In the genomic region with DNA sequence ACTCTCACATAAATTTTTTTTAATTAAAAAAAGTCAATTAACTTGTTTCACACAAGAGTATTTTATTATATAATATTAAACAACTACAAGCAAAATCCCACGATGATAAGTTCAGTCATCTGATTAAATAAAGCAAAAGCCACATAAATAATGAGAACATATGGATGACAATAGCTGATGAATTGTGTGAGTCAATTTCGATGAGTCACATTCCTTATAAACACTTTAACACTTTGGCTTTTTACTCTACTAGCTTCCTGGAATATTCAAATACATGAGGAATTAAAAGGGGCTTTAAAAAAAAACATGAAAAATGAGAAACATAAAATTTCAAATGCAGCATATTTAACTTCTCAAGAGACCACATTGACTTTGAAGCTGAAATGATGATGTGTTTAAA, we compare ENCODE assay signal across 15 cellular contexts.
DNase-seq lines count a peak whose midpoint lies in the region; ATAC-seq and TF ChIP-seq lines count a peak whose summit lies in the region.
"Had no signal": no experiment of that assay in that cellular context is flagged by ENCODE, and none has a peak within 500 bp of the region (broad histone marks: within the 10 kb centered on the region; RNA-seq: fewer than 3 reads in every experiment).

No MANE protein-coding gene starts in this region.

- H3K27ac ChIP-seq in BLaER1 treated with 17β-estradiol and CSF1 and Interleukin-3, amounts not matched to agents 10 nM and 100 nM = peak overlapping the region in 8 of 11 experiments; percentile 14 to 79 (median 44); a peak in 12 of 22 replicates
- peak overlapping the region; percentile 36 for H3K27ac ChIP-seq in HUES48 (ENCODE audit: low read depth, low read length)
- peak overlapping the region; percentile 98 for H3K27ac ChIP-seq in brain microvascular endothelial cell

- no peak overlapping the region for H3K4me3 ChIP-seq in BLaER1 treated with 17β-estradiol and CSF1 and Interleukin-3, amounts not matched to agents 10 nM and 100 nM
- H3K4me3 ChIP-seq in HUES48 (ENCODE audit: low read depth, low read length) (no peak overlapping the region), brain microvascular endothelial cell (ENCODE audit: low read depth, low read length) (no peak overlapping the region)

- TF ChIP-seq CTCF in brain microvascular endothelial cell (IDR thresholded peaks at IDR 0.05; ENCODE audit: low read depth, low read length, missing control alignments) = no peak
- no peak for TF ChIP-seq CTCF in omental fat pad (IDR thresholded peaks at IDR 0.05)

- 0 out of 22 replicates have a peak overlapping the region, but pooled peaks of 2 of the 11 experiments have one; percentile 5 to 57 for H3K9ac ChIP-seq in BLaER1 treated with 17β-estradiol and CSF1 and Interleukin-3, amounts not matched to agents 10 nM and 100 nM
- H3K9ac ChIP-seq in HUES48 (ENCODE audit: low read depth, low read length) = no peak overlapping the region
- H3K9ac ChIP-seq: SK-N-SH had no signal

- H3K9me3 ChIP-seq in BLaER1 treated with 17β-estradiol and CSF1 and Interleukin-3, amounts not matched to agents 10 nM and 100 nM (replicated peaks in 1 of 11) = peaks cover 0 to 13% (median 12%) of the 10 kb centered on the region in 11 experiments; a peak in 20 of 22 replicates
- peaks cover 9% of the 10 kb centered on the region; the same call in 1 of the 2 replicates for H3K9me3 ChIP-seq in HUES48 (ENCODE audit: control insufficient read depth, insufficient read depth, low read length)
- H3K9me3 ChIP-seq: SK-N-SH had no signal

- H3K36me3 ChIP-seq in BLaER1 treated with 17β-estradiol and CSF1 and Interleukin-3, amounts not matched to agents 10 nM and 100 nM = peaks cover 32 to 95% (median 68%) of the 10 kb centered on the region in 11 experiments
- H3K36me3 ChIP-seq in HUES48 (ENCODE audit: control insufficient read depth, insufficient read depth, low read length) (peaks cover 39% of the 10 kb centered on the region), brain microvascular endothelial cell (replicated peaks) (peaks cover 4% of the 10 kb centered on the region)

- no peaks in the 10 kb centered on the region for H3K36me3 Mint-ChIP-seq in activated CD4-positive, alpha-beta T cell treated with anti-CD3 and anti-CD28 coated beads for 36 hours (ENCODE audit: low read depth)

- POLR2A ChIA-PET in activated CD4-positive, alpha-beta T cell treated with anti-CD3 and anti-CD28 coated beads for 36 hours (lab: Charles Lee) = no interaction called here

- peak overlapping the region in 1 of 11 experiments; percentile 57; a peak in 1 of 22 replicates for H3K4me2 ChIP-seq in BLaER1 treated with 17β-estradiol and CSF1 and Interleukin-3, amounts not matched to agents 10 nM and 100 nM
- H3K4me2 ChIP-seq: SK-N-SH had no signal

- peaks cover 32 to 68% (median 49%) of the 10 kb centered on the region in 10 experiments for H3K4me1 ChIP-seq in BLaER1 treated with 17β-estradiol and CSF1 and Interleukin-3, amounts not matched to agents 10 nM and 100 nM
- H3K4me1 ChIP-seq in HUES48 (ENCODE audit: control insufficient read depth, insufficient read depth, low read length) = peaks cover 12% of the 10 kb centered on the region

- no peak for ATAC-seq in omental fat pad (ENCODE audit: low FRiP score)
- no peak for ATAC-seq in activated CD4-positive, alpha-beta T cell treated with anti-CD3 and anti-CD28 coated beads for 36 hours

- peaks cover 0 to 31% (median 0%) of the 10 kb centered on the region in 11 experiments; a peak in 4 of 22 replicates for H4K20me1 ChIP-seq in BLaER1 treated with 17β-estradiol and CSF1 and Interleukin-3, amounts not matched to agents 10 nM and 100 nM

- H3K4me1 Mint-ChIP-seq in activated CD4-positive, alpha-beta T cell treated with anti-CD3 and anti-CD28 coated beads for 36 hours = peaks cover 22% of the 10 kb centered on the region

- H3K27me3 Mint-ChIP-seq in activated CD4-positive, alpha-beta T cell treated with anti-CD3 and anti-CD28 coated beads for 36 hours = peaks cover 7% of the 10 kb centered on the region

- H3K27me3 ChIP-seq in BLaER1 treated with 17β-estradiol and CSF1 and Interleukin-3, amounts not matched to agents 10 nM and 100 nM = no peaks in the 10 kb centered on the region
- H3K27me3 ChIP-seq in HUES48 (ENCODE audit: control insufficient read depth, insufficient read depth, low read length) (no peaks in the 10 kb centered on the region), brain microvascular endothelial cell (replicated peaks) (no peaks in the 10 kb centered on the region)

- peaks cover 3% of the 10 kb centered on the region for H3K9me3 Mint-ChIP-seq in activated CD4-positive, alpha-beta T cell treated with anti-CD3 and anti-CD28 coated beads for 36 hours (ENCODE audit: low read depth)

- DNase-seq in brain microvascular endothelial cell (no peak), lung microvascular endothelial cell (ENCODE audit: low read depth in 2 of 2) (peak; percentile 75 to 95), NCI-H2081 treated with DMSO at 0.1 percent for 48 hours (lab: John Stamatoyannopoulos, UW) (no peak), omental fat pad (ENCODE audit: low spot score) (no peak), NOMO-1 treated with DMSO at 0.1 percent for 48 hours (lab: John Stamatoyannopoulos, UW; ENCODE audit: unreplicated experiment) (no peak)
- DNase-seq in activated CD4-positive, alpha-beta T cell treated with anti-CD3 and anti-CD28 coated beads for 36 hours = no peak
- DNase-seq: activated T-cell treated with anti-CD3 and anti-CD28 coated beads for 4 hours; C1 segment of cervical spinal cord; hippocampal formation; midbrain; NCI-H1930; SK-N-SH; stimulated activated CD4-positive, alpha-beta T cell treated with anti-CD3 and anti-CD28 coated beads, Interleukin-1b, Interleukin-23, amount 100 ng/mL, for 48 hours had no signal

- H3K4me3 Mint-ChIP-seq in activated CD4-positive, alpha-beta T cell treated with anti-CD3 and anti-CD28 coated beads for 36 hours = no peak overlapping the region

- no peak overlapping the region for H3K27ac Mint-ChIP-seq in activated CD4-positive, alpha-beta T cell treated with anti-CD3 and anti-CD28 coated beads for 36 hours

- intact Hi-C loops in activated CD4-positive, alpha-beta T cell treated with anti-CD3 and anti-CD28 coated beads for 36 hours (cut with DNase I, micrococcal nuclease) = loop anchor here (5.0 to 10.0 kb wide), 3 partner anchors 94 to 279 kb away; a partner anchor contains a TSS

- in situ Hi-C loops in brain microvascular endothelial cell (cut with HindIII; ENCODE audit: low pct_ligation_motif_present, low sequenced_read_pairs) = no loop called here

- CTCF ChIA-PET in activated CD4-positive, alpha-beta T cell treated with anti-CD3 and anti-CD28 coated beads for 36 hours (lab: Charles Lee) = interaction anchor here (0.6 to 4.0 kb wide), 7 partner anchors 10 to 1771 kb away, joined by 3 to 24 read pairs (median 3); no protein-coding TSS in a partner anchor

Comparison
In these comparisons a context has a peak if more than half of its experiments do, and no peak if none do; other contexts are left out.
1. H3K27ac ChIP-seq: peak in every context shown above with its lines; median percentile 98 in brain microvascular endothelial cell; 44 in BLaER1 treated with 17β-estradiol and CSF1 and Interleukin-3, amounts not matched to agents 10 nM and 100 nM; 36 in HUES48.
2. DNase-seq: peak in lung microvascular endothelial cell (2 of 2); none in brain microvascular endothelial cell (single experiment), NCI-H2081 treated with DMSO at 0.1 percent for 48 hours (single experiment), omental fat pad (single experiment), activated CD4-positive, alpha-beta T cell treated with anti-CD3 and anti-CD28 coated beads for 36 hours (single experiment) and NOMO-1 treated with DMSO at 0.1 percent for 48 hours (single experiment).